Comparison of ENCODE assay signal across 8 cellular contexts in the genomic region with DNA sequence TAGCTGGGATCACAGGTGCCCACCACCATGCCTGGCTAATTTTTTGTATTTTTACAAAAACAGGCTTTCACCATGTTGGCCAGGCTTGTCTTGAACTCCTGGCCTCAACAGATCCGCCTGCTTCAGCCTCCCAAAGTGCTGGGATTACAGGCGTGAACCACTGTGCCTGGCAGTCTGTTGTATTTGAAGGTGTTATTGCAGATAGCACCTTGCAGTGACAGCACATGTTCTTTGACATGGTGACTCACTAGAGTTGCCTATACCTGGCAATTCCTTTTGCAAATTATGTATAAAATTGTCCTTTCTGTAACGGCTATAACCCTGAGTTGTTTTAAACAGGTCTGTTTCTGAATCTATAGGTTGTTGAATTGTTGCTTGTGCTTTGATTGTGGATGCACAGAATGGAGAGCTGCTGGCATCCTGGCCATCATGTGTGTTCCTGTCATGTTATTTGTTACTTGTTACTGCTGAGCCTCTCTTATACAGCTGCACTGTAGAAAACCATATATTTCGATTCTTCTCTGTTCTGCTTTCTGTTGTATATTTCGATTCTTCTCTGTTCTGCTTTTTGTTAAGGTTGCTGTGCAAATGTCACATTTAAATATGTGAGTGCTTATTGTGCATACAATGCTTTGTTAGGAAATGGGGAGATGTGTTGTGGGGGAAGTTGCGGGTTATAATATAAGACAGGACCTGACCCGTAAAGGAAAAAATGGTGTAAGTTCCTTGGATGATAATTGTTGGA. TPM values are rescaled to one million over a fixed set of nuclear protein-coding genes. Genes with fewer than 3 reads are reported as not detected.
DNase-seq lines count a peak whose midpoint lies in the region; ATAC-seq and TF ChIP-seq lines count a peak whose summit lies in the region.

No MANE protein-coding gene starts in this region.

- POLR2A ChIA-PET in T-cell (lab: Charles Lee) = interaction anchor here in 1 of 2 donors (0.6 to 1.0 kb wide), 3 partner anchors 9 to 22 kb away, joined by 3 to 5 read pairs (median 4); no protein-coding TSS in a partner anchor

- ATAC-seq in HG03025 (IDR thresholded peaks at IDR 0.05; ENCODE audit: low FRiP score, unreplicated experiment) = peak; percentile 88
- peak in 3 of 4 experiments; percentile 30 to 44 (median 34) for ATAC-seq in T-cell (replicated peaks in 1 of 4)

- intact Hi-C loops in activated CD4-positive, alpha-beta T cell treated with anti-CD3 and anti-CD28 coated beads, Interleukin-2, amount 10 ng/mL, durations not matched to agents 24 days and 14 days (cut with micrococcal nuclease) = loop anchor here (1.0 to 5.0 kb wide), 3 partner anchors 9 to 111 kb away; no protein-coding TSS in a partner anchor

- H3K27ac ChIP-seq in caudate nucleus (ENCODE audit: low read depth, low read length) = no peak overlapping the region

- peaks cover 40% of the 10 kb centered on the region for H3K4me1 Mint-ChIP-seq in activated CD4-positive, alpha-beta T cell treated with anti-CD3 and anti-CD28 coated beads, Interleukin-2, amount 10 ng/mL, durations not matched to agents 24 days and 14 days
- H3K4me1 Mint-ChIP-seq in T-cell (peaks cover 49 to 74% (median 71%) of the 10 kb centered on the region in 3 donors), osteocyte (ENCODE audit: unreplicated experiment) (peaks cover 75% of the 10 kb centered on the region)

- H3K27me3 Mint-ChIP-seq in activated CD4-positive, alpha-beta T cell treated with anti-CD3 and anti-CD28 coated beads, Interleukin-2, amount 10 ng/mL, durations not matched to agents 24 days and 14 days = no peaks in the 10 kb centered on the region
- H3K27me3 Mint-ChIP-seq in T-cell (peaks cover 0 to 7% of the 10 kb centered on the region in 2 donors), osteocyte (ENCODE audit: unreplicated experiment) (no peaks in the 10 kb centered on the region)

- peak; percentile 53 for DNase-seq in activated CD4-positive, alpha-beta T cell treated with anti-CD3 and anti-CD28 coated beads, Interleukin-2, amount 10 ng/mL, durations not matched to agents 24 days and 14 days
- no peak for DNase-seq in activated CD4-positive, alpha-beta T cell treated with anti-CD3 and anti-CD28 coated beads for 4 hours
- DNase-seq in T-cell (no peak), osteocyte (ENCODE audit: extremely low spot score, unreplicated experiment) (no peak), NCI-H2227 treated with DMSO at 0.1 percent for 48 hours (lab: John Stamatoyannopoulos, UW) (no peak), caudate nucleus (lab: John Stamatoyannopoulos, UW) (no peak), GM19240 (ENCODE audit: insufficient read length, low spot score) (no peak)

- H3K9me3 Mint-ChIP-seq in activated CD4-positive, alpha-beta T cell treated with anti-CD3 and anti-CD28 coated beads, Interleukin-2, amount 10 ng/mL, durations not matched to agents 24 days and 14 days = no peaks in the 10 kb centered on the region
- no peaks in the 10 kb centered on the region for H3K9me3 Mint-ChIP-seq in T-cell
- H3K9me3 Mint-ChIP-seq in osteocyte (ENCODE audit: unreplicated experiment) = no peaks in the 10 kb centered on the region

- CTCF ChIA-PET in T-cell (lab: Charles Lee) = interaction anchor here in 1 of 2 donors (0.9 kb wide), 1 partner anchor 9 kb away, joined by 4 read pairs; no protein-coding TSS in a partner anchor

- TF ChIP-seq CTCF in osteocyte (IDR thresholded peaks at IDR 0.05) = no peak

- H3K36me3 Mint-ChIP-seq in activated CD4-positive, alpha-beta T cell treated with anti-CD3 and anti-CD28 coated beads, Interleukin-2, amount 10 ng/mL, durations not matched to agents 24 days and 14 days (ENCODE audit: low read depth) = peaks cover 68% of the 10 kb centered on the region
- H3K36me3 Mint-ChIP-seq in T-cell (peaks cover 37% of the 10 kb centered on the region), osteocyte (ENCODE audit: unreplicated experiment) (peaks cover 9% of the 10 kb centered on the region)

- peak overlapping the region; percentile 95 for H3K27ac Mint-ChIP-seq in activated CD4-positive, alpha-beta T cell treated with anti-CD3 and anti-CD28 coated beads, Interleukin-2, amount 10 ng/mL, durations not matched to agents 24 days and 14 days
- H3K27ac Mint-ChIP-seq in T-cell = peak overlapping the region; percentile 11 to 65
- peak overlapping the region; percentile 84 for H3K27ac Mint-ChIP-seq in osteocyte (ENCODE audit: unreplicated experiment)

- peak overlapping the region; percentile 100 for H3K4me3 Mint-ChIP-seq in activated CD4-positive, alpha-beta T cell treated with anti-CD3 and anti-CD28 coated beads, Interleukin-2, amount 10 ng/mL, durations not matched to agents 24 days and 14 days
- H3K4me3 Mint-ChIP-seq in T-cell = peak overlapping the region; percentile 54 to 97 (median 70)
- H3K4me3 Mint-ChIP-seq in osteocyte (ENCODE audit: unreplicated experiment) = peak overlapping the region; percentile 39

RNA-seq across cellular contexts. Expression of gene OGT, which starts 8.1 kb away (rescaled TPM):
- total RNA-seq in activated CD4-positive, alpha-beta T cell treated with anti-CD3 and anti-CD28 coated beads, Interleukin-2, amount 10 ng/mL, durations not matched to agents 24 days and 14 days = 284 and 301 TPM in 2 replicates
- total RNA-seq in T-cell (100 to 1,000 TPM; 438 to 548 (median 460) TPM), osteocyte (210 and 238 TPM in 2 replicates)

RNA-seq across cellular contexts. Expression of gene GCNA, which starts 37.3 kb away (rescaled TPM):
- total RNA-seq in activated CD4-positive, alpha-beta T cell treated with anti-CD3 and anti-CD28 coated beads, Interleukin-2, amount 10 ng/mL, durations not matched to agents 24 days and 14 days = 3.3 and 4.5 TPM in 2 replicates
- total RNA-seq in T-cell = 1 to 10 TPM; 5.2 to 8.6 (median 5.6) TPM
- 4.4 and 4.6 TPM in 2 replicates for total RNA-seq in osteocyte

Comparison
In these comparisons a context has a peak if more than half of its experiments do, and no peak if none do; other contexts are left out.
1. H3K27ac Mint-ChIP-seq: peak in every context shown above with its lines; median percentile 95 in activated CD4-positive, alpha-beta T cell treated with anti-CD3 and anti-CD28 coated beads, Interleukin-2, amount 10 ng/mL, durations not matched to agents 24 days and 14 days; 84 in osteocyte; 38 in T-cell.
2. H3K4me3 Mint-ChIP-seq: peak in every context shown above with its lines; median percentile 100 in activated CD4-positive, alpha-beta T cell treated with anti-CD3 and anti-CD28 coated beads, Interleukin-2, amount 10 ng/mL, durations not matched to agents 24 days and 14 days; 70 in T-cell; 39 in osteocyte.